1 cellular context compared by ENCODE assay signal in the genomic region with DNA sequence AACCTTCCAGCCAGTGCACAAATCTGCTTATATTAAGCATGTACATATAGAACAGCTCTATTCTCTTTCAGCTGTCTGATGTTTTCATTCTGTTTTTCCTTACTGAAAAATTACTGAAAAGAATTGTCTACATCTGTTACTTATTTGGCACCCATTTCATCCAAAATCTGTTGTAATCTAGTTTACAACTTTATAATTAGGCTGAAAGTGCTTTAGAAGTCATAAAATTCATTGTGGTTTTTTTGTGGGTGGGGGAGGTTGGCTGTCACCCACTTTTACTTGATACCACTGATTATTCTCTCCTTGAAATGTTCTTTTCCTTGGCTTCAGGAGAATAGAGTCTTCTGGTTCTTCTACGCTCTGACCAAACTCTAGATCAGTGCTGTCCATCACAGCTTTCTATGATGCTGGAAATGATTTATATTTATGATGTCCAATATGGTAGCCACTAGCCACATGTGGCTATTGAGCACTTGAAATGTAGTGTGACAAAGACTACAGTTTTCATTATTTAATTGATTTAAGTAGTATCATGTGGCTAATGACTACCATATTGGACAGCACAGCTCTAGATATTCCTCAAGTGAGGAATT.
TF ChIP-seq lines count a peak whose summit lies in the region.

No MANE protein-coding gene starts in this region.

TF ChIP-seq in IMR-90, 13 proteins besides CTCF, POLR2A, EP300 and RAD21:
- no peak for TF ChIP-seq BHLHE40 (IDR thresholded peaks at IDR 0.05; ENCODE audit: low read depth, low read length)
- no peak for TF ChIP-seq FOS (IDR thresholded peaks at IDR 0.05; ENCODE audit: low read depth, low read length)
- no peak for TF ChIP-seq SMC3 (IDR thresholded peaks at IDR 0.05; ENCODE audit: low read depth, low read length)
- no peak for TF ChIP-seq CEBPB (IDR thresholded peaks at IDR 0.05; ENCODE audit: low read depth, low read length)
- TF ChIP-seq, protein P1, sequence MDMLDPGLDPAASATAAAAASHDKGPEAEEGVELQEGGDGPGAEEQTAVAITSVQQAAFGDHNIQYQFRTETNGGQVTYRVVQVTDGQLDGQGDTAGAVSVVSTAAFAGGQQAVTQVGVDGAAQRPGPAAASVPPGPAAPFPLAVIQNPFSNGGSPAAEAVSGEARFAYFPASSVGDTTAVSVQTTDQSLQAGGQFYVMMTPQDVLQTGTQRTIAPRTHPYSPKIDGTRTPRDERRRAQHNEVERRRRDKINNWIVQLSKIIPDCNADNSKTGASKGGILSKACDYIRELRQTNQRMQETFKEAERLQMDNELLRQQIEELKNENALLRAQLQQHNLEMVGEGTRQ (IDR thresholded peaks at IDR 0.05; ENCODE audit: low read depth, low read length) = no peak
- TF ChIP-seq MXI1 (IDR thresholded peaks at IDR 0.05; ENCODE audit: borderline replicate concordance, low read depth, low read length) = no peak
- no peak for TF ChIP-seq MAZ (IDR thresholded peaks at IDR 0.05; ENCODE audit: borderline replicate concordance, low read depth, low read length)
